ENCODE assay signal across 17 cellular contexts in genomic region chr20:5198651-5198924, GRCh38.
DNase-seq lines count a peak whose midpoint lies in the region; ATAC-seq, FAIRE-seq and TF ChIP-seq lines count a peak whose summit lies in the region.
"Had no signal": no experiment of that assay in that cellular context is flagged by ENCODE, and none has a peak within 500 bp of the region (broad histone marks: within the 10 kb centered on the region; RNA-seq: fewer than 3 reads in every experiment).

No MANE protein-coding gene starts in this region.

- 96% methylated on average over 8 of the region's 8 CpGs for WGBS in HepG2 (ENCODE audit: low lambda C conversion rate)
- WGBS in right lobe of liver (ENCODE audit: insufficient coverage, low coverage, low lambda C conversion rate, missing lambda C conversion rate): 73% methylated on average over 8 of the region's 8 CpGs

- no peak overlapping the region for H3K9ac ChIP-seq in HepG2 (ENCODE audit: insufficient read depth, low read depth, low read length)

- no peaks in the 10 kb centered on the region for H4K20me1 ChIP-seq in HepG2 (ENCODE audit: insufficient read depth, low read length)

- no peak for FAIRE-seq in HepG2 (lab: Jason Lieb, UNC)
- FAIRE-seq: A549, G401.6, GM12891 had no signal

- no peak overlapping the region for H3K4me2 ChIP-seq in HepG2 (ENCODE audit: low read depth, low read length)
- H3K4me2 ChIP-seq: A549 had no signal

- peaks cover 19% of the 10 kb centered on the region for H3K4me1 ChIP-seq in HepG2 (ENCODE audit: insufficient read depth, low read length)
- H3K4me1 ChIP-seq in right lobe of liver: peaks cover 0 to 8% (median 5%) of the 10 kb centered on the region in 4 donors
- H3K4me1 ChIP-seq in right atrium auricular region: peaks cover 0 to 40% of the 10 kb centered on the region in 2 donors
- H3K4me1 ChIP-seq in gastrocnemius medialis: peaks cover 16 to 33% of the 10 kb centered on the region in 2 donors
- H3K4me1 ChIP-seq: A549, BE2C had no signal

- H3K9me3 ChIP-seq in HepG2 (ENCODE audit: low read length) (no peaks in the 10 kb centered on the region), right lobe of liver (no peaks in the 10 kb centered on the region), right atrium auricular region (no peaks in the 10 kb centered on the region), gastrocnemius medialis (no peaks in the 10 kb centered on the region)
- H3K9me3 ChIP-seq: A549, BE2C had no signal

- no peak overlapping the region for H3K27ac Mint-ChIP-seq in activated CD8-positive, alpha-beta T cell treated with anti-CD3 and anti-CD28 coated beads for 36 hours

- H3K27ac ChIP-seq in HepG2 (ENCODE audit: extremely low read length, insufficient read depth, low read length) (no peak overlapping the region), right lobe of liver (no peak overlapping the region), right atrium auricular region (peak overlapping the region; percentile 69 to 76), gastrocnemius medialis (peak overlapping the region; percentile 59 to 79 (median 72))
- H3K27ac ChIP-seq: A549, C4-2B had no signal

- CTCF ChIA-PET in HepG2 (lab: Yijun Ruan, JAX; ENCODE audit: low intra/inter-chr PET ratio, low total read pairs): no interaction called here
- CTCF ChIA-PET in activated CD8-positive, alpha-beta T cell treated with anti-CD3 and anti-CD28 coated beads for 36 hours (lab: Charles Lee): interaction anchor here (0.7 kb wide), 1 partner anchor 8 kb away, joined by 3 read pairs; no protein-coding TSS in a partner anchor

- H3K79me2 ChIP-seq in HepG2 (ENCODE audit: insufficient read depth, low read length): no peaks in the 10 kb centered on the region

- TF ChIP-seq EP300 in HepG2 (IDR thresholded peaks at IDR 0.05; ENCODE audit: low read depth in 2 of 2, low read length in 2 of 2) (no peak), HepG2 (CRISPR knock-in tag; IDR thresholded peaks at IDR 0.05; ENCODE audit: borderline replicate concordance) (no peak)

- ATAC-seq in HepG2 (no peak), right lobe of liver (no peak), gastrocnemius medialis (peak; percentile 11 to 25), GM19397 (IDR thresholded peaks at IDR 0.05; ENCODE audit: unreplicated experiment) (no peak)
- no peak for ATAC-seq in activated CD8-positive, alpha-beta T cell treated with anti-CD3 and anti-CD28 coated beads for 36 hours

- no peaks in the 10 kb centered on the region for H3K9me3 Mint-ChIP-seq in activated CD8-positive, alpha-beta T cell treated with anti-CD3 and anti-CD28 coated beads for 36 hours
- H3K9me3 Mint-ChIP-seq: H9 had no signal

- no TSS peak for BruUV-seq in HepG2 (replicated peaks; lab: Mats Ljungman, UMichigan)

- no peaks in the 10 kb centered on the region for H3K4me1 Mint-ChIP-seq in activated CD8-positive, alpha-beta T cell treated with anti-CD3 and anti-CD28 coated beads for 36 hours (ENCODE audit: low read depth)
- H3K4me1 Mint-ChIP-seq: CD4-positive, alpha-beta memory T cell had no signal

- POLR2A ChIA-PET in HepG2 (lab: Yijun Ruan, JAX): interaction anchor here (2.0 kb wide), 1 partner anchor 72 kb away, joined by 6 read pairs; the partner anchor contains the start of gene CDS2
- POLR2A ChIA-PET in activated CD8-positive, alpha-beta T cell treated with anti-CD3 and anti-CD28 coated beads for 36 hours (lab: Charles Lee): interaction anchor here (0.7 to 0.8 kb wide), 2 partner anchors 81 to 83 kb away, joined by 3 to 4 read pairs; no protein-coding TSS in a partner anchor

- no peak overlapping the region for H3K4me3 Mint-ChIP-seq in activated CD8-positive, alpha-beta T cell treated with anti-CD3 and anti-CD28 coated beads for 36 hours
- H3K4me3 Mint-ChIP-seq: CD4-positive, alpha-beta memory T cell; H9 had no signal

- H2AFZ ChIP-seq in HepG2 (ENCODE audit: low read length): no peak overlapping the region

- intact Hi-C loops in HepG2 (cut with micrococcal nuclease; ENCODE audit: unreplicated experiment): no loop called here
- intact Hi-C loops in right lobe of liver (cut with DNase I): no loop called here
- intact Hi-C loops in gastrocnemius medialis (cut with DNase I; ENCODE audit: low total_unique reads): no loop called here
- intact Hi-C loops in activated CD8-positive, alpha-beta T cell treated with anti-CD3 and anti-CD28 coated beads for 36 hours (cut with micrococcal nuclease): no loop called here

- H3K36me3 ChIP-seq in HepG2 (replicated peaks in 1 of 2; ENCODE audit: control insufficient read depth in 1 of 2, insufficient read depth in 2 of 2, low read length in 2 of 2) (peaks cover 5 to 32% of the 10 kb centered on the region in 2 experiments), right lobe of liver (peaks cover 0 to 2% (median 0%) of the 10 kb centered on the region in 4 donors), right atrium auricular region (peaks cover 11% of the 10 kb centered on the region), gastrocnemius medialis (peaks cover 0 to 14% of the 10 kb centered on the region in 2 donors)
- H3K36me3 ChIP-seq: BE2C had no signal

- in situ Hi-C loops in HepG2 (cut with HindIII; ENCODE audit: extremely low pct_ligation_motif_present, low pct_unique_long_range_greater_than_20kb): no loop called here
- in situ Hi-C loops in gastrocnemius medialis (cut with MboI; ENCODE audit: low sequenced_read_pairs in 4 of 4): no loop called here

- no peak for TF ChIP-seq RAD21 in HepG2 (CRISPR knock-in tag; IDR thresholded peaks at IDR 0.05)

- no peak for TF ChIP-seq POLR2A in HepG2 (IDR thresholded peaks at IDR 0.05; ENCODE audit: insufficient read depth in 1 of 2, low read depth in 2 of 2, low read length in 2 of 2)
- TF ChIP-seq POLR2A in right lobe of liver (IDR thresholded peaks at IDR 0.05): no peak
- TF ChIP-seq POLR2A in gastrocnemius medialis (IDR thresholded peaks at IDR 0.05): no peak

- H3K36me3 Mint-ChIP-seq in activated CD8-positive, alpha-beta T cell treated with anti-CD3 and anti-CD28 coated beads for 36 hours (ENCODE audit: low read depth): peaks cover 15% of the 10 kb centered on the region

- H3K27me3 Mint-ChIP-seq in activated CD8-positive, alpha-beta T cell treated with anti-CD3 and anti-CD28 coated beads for 36 hours: no peaks in the 10 kb centered on the region
- H3K27me3 Mint-ChIP-seq: CD4-positive, alpha-beta memory T cell had no signal

- DNase-seq in HepG2 (ENCODE audit: low spot score) (no peak), right lobe of liver (no peak), right atrium auricular region (ENCODE audit: low spot score) (no peak), gastrocnemius medialis (peak in 1 of 2 donors; percentile 14), medulla oblongata (ENCODE audit: extremely low spot score) (no peak)
- DNase-seq in activated CD8-positive, alpha-beta T cell treated with anti-CD3 and anti-CD28 coated beads for 36 hours: no peak
- DNase-seq: BE2C; CD4-positive, alpha-beta memory T cell; DMS79 treated with DMSO at 0.1 percent for 48 hours; EL; GOT3; H9 had no signal

- TF ChIP-seq CTCF in HepG2 (CRISPR knock-in tag; IDR thresholded peaks at IDR 0.05) (no peak), right lobe of liver (IDR thresholded peaks at IDR 0.05) (no peak), right atrium auricular region (IDR thresholded peaks at IDR 0.05) (no peak), gastrocnemius medialis (IDR thresholded peaks at IDR 0.05 in 4 of 5, conservative IDR thresholded peaks at IDR 0.05 in 1 of 5) (no peak)
- TF ChIP-seq CTCF in activated CD8-positive, alpha-beta T cell treated with anti-CD3 and anti-CD28 coated beads for 36 hours (IDR thresholded peaks at IDR 0.05): no peak

- no peak overlapping the region for H3K4me3 ChIP-seq in HepG2 (replicated peaks in 1 of 3; ENCODE audit: insufficient read depth in 1 of 3, low read depth in 2 of 3, low read length in 3 of 3)
- H3K4me3 ChIP-seq in right lobe of liver: no peak overlapping the region
- no peak overlapping the region for H3K4me3 ChIP-seq in right atrium auricular region
- no peak overlapping the region for H3K4me3 ChIP-seq in gastrocnemius medialis
- H3K4me3 ChIP-seq: A549 had no signal

- no peaks in the 10 kb centered on the region for H3K27me3 ChIP-seq in HepG2 (ENCODE audit: control insufficient read depth in 1 of 2, insufficient read depth in 2 of 2, low read length in 2 of 2)
- no peaks in the 10 kb centered on the region for H3K27me3 ChIP-seq in right lobe of liver
- no peaks in the 10 kb centered on the region for H3K27me3 ChIP-seq in right atrium auricular region
- H3K27me3 ChIP-seq in gastrocnemius medialis: no peaks in the 10 kb centered on the region
- H3K27me3 ChIP-seq: BE2C had no signal

TF ChIP-seq in HepG2, 621 proteins besides CTCF, POLR2A, EP300 and RAD21 (continues in another document):
- TF ChIP-seq EZH2 (conservative IDR thresholded peaks at IDR 0.05; ENCODE audit: low read depth, low read length) (no peak), ZNF160 (CRISPR knock-in tag; IDR thresholded peaks at IDR 0.05) (no peak), ADNP (CRISPR knock-in tag; IDR thresholded peaks at IDR 0.05) (no peak), TEAD3 (CRISPR knock-in tag; optimal IDR thresholded peaks at IDR 0.05; ENCODE audit: borderline replicate concordance) (no peak), BCL3 (CRISPR knock-in tag; IDR thresholded peaks at IDR 0.05) (peak; percentile 52; the same call in 1 of the 2 replicates), NAIF1 (CRISPR knock-in tag; IDR thresholded peaks at IDR 0.05; ENCODE audit: borderline replicate concordance) (no peak), JUND (CRISPR knock-in tag; IDR thresholded peaks at IDR 0.05) (no peak), TAF15 (IDR thresholded peaks at IDR 0.05; ENCODE audit: low read depth, low read length, poor library complexity, severe bottlenecking) (no peak), ERF (CRISPR knock-in tag; IDR thresholded peaks at IDR 0.05) (no peak), RBFOX2 (IDR thresholded peaks at IDR 0.05; ENCODE audit: low read depth, low read length) (no peak), MEIS1 (CRISPR knock-in tag; IDR thresholded peaks at IDR 0.05; ENCODE audit: borderline replicate concordance) (no peak), ZNF20 (CRISPR knock-in tag; IDR thresholded peaks at IDR 0.05) (no peak), ZNF556 (CRISPR knock-in tag; IDR thresholded peaks at IDR 0.05; ENCODE audit: borderline replicate concordance) (no peak), GTF3A (CRISPR knock-in tag; conservative IDR thresholded peaks at IDR 0.05) (peak; percentile 6; the same call in 1 of the 2 replicates)

Comparison
In these comparisons a context has a peak if more than half of its experiments do, and no peak if none do; other contexts are left out.
1. ATAC-seq: peak in gastrocnemius medialis (2 of 2); none in HepG2 (single experiment), right lobe of liver (0 of 4), activated CD8-positive, alpha-beta T cell treated with anti-CD3 and anti-CD28 coated beads for 36 hours (single experiment) and GM19397 (single experiment).
2. H3K27ac ChIP-seq: peak in right atrium auricular region (2 of 2) and gastrocnemius medialis (4 of 4); none in HepG2 (single experiment) and right lobe of liver (0 of 3).